In the genomic region with DNA sequence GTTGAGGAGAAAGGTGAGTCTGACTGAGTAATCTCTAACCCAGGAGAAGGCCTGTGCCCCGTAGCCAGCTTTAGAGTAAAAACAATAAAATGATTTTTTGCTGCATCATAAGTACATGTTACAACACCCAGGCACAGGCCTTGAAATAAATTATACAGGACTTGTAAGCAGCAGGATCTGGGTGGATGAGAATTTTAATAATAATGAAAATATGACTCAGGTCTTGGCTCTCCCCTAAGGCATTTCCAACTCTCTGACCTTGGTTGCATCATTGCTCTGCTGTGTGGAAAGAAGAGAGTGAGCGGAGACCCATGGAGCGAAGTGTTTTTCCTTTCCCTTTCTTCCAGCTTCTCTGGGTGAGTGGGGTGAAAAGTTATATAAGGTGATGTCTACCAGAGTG, we compare ENCODE assay signal across 13 cellular contexts. TPM values are rescaled to one million over a fixed set of nuclear protein-coding genes. Genes with fewer than 3 reads are reported as not detected.
DNase-seq lines count a peak whose midpoint lies in the region; ATAC-seq and TF ChIP-seq lines count a peak whose summit lies in the region.
"Had no signal": no experiment of that assay in that cellular context is flagged by ENCODE, and none has a peak within 500 bp of the region (broad histone marks: within the 10 kb centered on the region; RNA-seq: fewer than 3 reads in every experiment).

No MANE protein-coding gene starts in this region.

- peak; percentile 67 to 85 for ATAC-seq in upper lobe of left lung (ENCODE audit: low FRiP score in 2 of 2)
- no peak for ATAC-seq in GM21390 (IDR thresholded peaks at IDR 0.05; ENCODE audit: unreplicated experiment)

- no peak overlapping the region for H2AFZ ChIP-seq in hepatocyte

- H3K9me2 ChIP-seq in hepatocyte (replicated peaks; ENCODE audit: insufficient read depth), result no peaks in the 10 kb centered on the region

- no peaks in the 10 kb centered on the region for H3K79me2 ChIP-seq in hepatocyte

- H3K27ac Mint-ChIP-seq in activated CD4-positive, alpha-beta memory T cell treated with anti-CD3 and anti-CD28 coated beads for 36 hours, result peak overlapping the region; percentile 30
- no peak overlapping the region for H3K27ac Mint-ChIP-seq in activated CD4-positive, alpha-beta memory T cell treated with anti-CD3 and anti-CD28 coated beads, Interleukin-2, amount 10 ng/mL, durations not matched to agents 7 days and 5 days
- H3K27ac Mint-ChIP-seq: type B pancreatic cell had no signal

- peaks cover 19% of the 10 kb centered on the region for H3K4me1 Mint-ChIP-seq in activated CD4-positive, alpha-beta memory T cell treated with anti-CD3 and anti-CD28 coated beads for 36 hours (ENCODE audit: low read depth)
- peaks cover 18% of the 10 kb centered on the region for H3K4me1 Mint-ChIP-seq in activated CD4-positive, alpha-beta memory T cell treated with anti-CD3 and anti-CD28 coated beads, Interleukin-2, amount 10 ng/mL, durations not matched to agents 7 days and 5 days

- H3K36me3 ChIP-seq in brain microvascular endothelial cell (replicated peaks), result no peaks in the 10 kb centered on the region
- H3K36me3 ChIP-seq in hepatocyte (replicated peaks; ENCODE audit: insufficient read depth, low read depth), result no peaks in the 10 kb centered on the region
- H3K36me3 ChIP-seq in upper lobe of left lung, result no peaks in the 10 kb centered on the region
- H3K36me3 ChIP-seq: BE2C had no signal

- CTCF ChIA-PET in activated CD4-positive, alpha-beta memory T cell treated with anti-CD3 and anti-CD28 coated beads for 36 hours (lab: Charles Lee), result no interaction called here
- CTCF ChIA-PET in activated CD4-positive, alpha-beta memory T cell treated with anti-CD3 and anti-CD28 coated beads, Interleukin-2, amount 10 ng/mL, durations not matched to agents 7 days and 5 days (lab: Charles Lee), result interaction anchor here (0.6 to 0.9 kb wide), 2 partner anchors 27 to 503 kb away, joined by 3 read pairs; no protein-coding TSS in a partner anchor

- no peak for DNase-seq in activated CD4-positive, alpha-beta memory T cell treated with anti-CD3 and anti-CD28 coated beads for 36 hours
- DNase-seq in activated CD4-positive, alpha-beta memory T cell treated with anti-CD3 and anti-CD28 coated beads, Interleukin-2, amount 10 ng/mL, durations not matched to agents 7 days and 5 days, result no peak
- DNase-seq in brain microvascular endothelial cell (peak; percentile 83), hepatocyte (ENCODE audit: low spot score) (peak; percentile 20), upper lobe of left lung (no peak), NOMO-1 treated with dmso at 0.1 percent for 144 hours (lab: John Stamatoyannopoulos, UW; ENCODE audit: unreplicated experiment) (no peak), NCI-H446 (lab: John Stamatoyannopoulos, UW) (no peak)
- DNase-seq: BE2C; dorsolateral prefrontal cortex; NCI-H2029 treated with DMSO at 0.1 percent for 48 hours; stimulated activated CD4-positive, alpha-beta T cell treated with anti-CD3 and anti-CD28 coated beads, Interleukin-1b, Interleukin-23, amount 100 ng/mL, for 48 hours had no signal

- TF ChIP-seq CTCF in brain microvascular endothelial cell (IDR thresholded peaks at IDR 0.05; ENCODE audit: low read depth, low read length, missing control alignments) (no peak), hepatocyte (IDR thresholded peaks at IDR 0.05; ENCODE audit: poor library complexity) (no peak), upper lobe of left lung (IDR thresholded peaks at IDR 0.05) (no peak)

- TF ChIP-seq EP300 in upper lobe of left lung (IDR thresholded peaks at IDR 0.05), result no peak

- H4K20me1 ChIP-seq in hepatocyte (ENCODE audit: insufficient read depth, poor library complexity, severe bottlenecking), result no peaks in the 10 kb centered on the region

- no peak for TF ChIP-seq POLR2A in upper lobe of left lung (IDR thresholded peaks at IDR 0.05)

- H3K4me2 ChIP-seq in hepatocyte, result no peak overlapping the region

- in situ Hi-C loops in brain microvascular endothelial cell (cut with HindIII; ENCODE audit: low pct_ligation_motif_present, low sequenced_read_pairs), result no loop called here

- H3K4me1 ChIP-seq in hepatocyte (ENCODE audit: insufficient read depth), result no peaks in the 10 kb centered on the region
- H3K4me1 ChIP-seq in upper lobe of left lung, result peaks cover 5 to 10% (median 8%) of the 10 kb centered on the region in 4 donors
- H3K4me1 ChIP-seq: BE2C had no signal

- POLR2A ChIA-PET in activated CD4-positive, alpha-beta memory T cell treated with anti-CD3 and anti-CD28 coated beads for 36 hours (lab: Charles Lee), result no interaction called here
- POLR2A ChIA-PET in activated CD4-positive, alpha-beta memory T cell treated with anti-CD3 and anti-CD28 coated beads, Interleukin-2, amount 10 ng/mL, durations not matched to agents 7 days and 5 days (lab: Charles Lee), result no interaction called here

- H3K9me3 ChIP-seq in hepatocyte (ENCODE audit: low read depth) (no peaks in the 10 kb centered on the region), upper lobe of left lung (no peaks in the 10 kb centered on the region)
- H3K9me3 ChIP-seq: BE2C had no signal

- H3K27me3 ChIP-seq in brain microvascular endothelial cell (replicated peaks) (no peaks in the 10 kb centered on the region), hepatocyte (no peaks in the 10 kb centered on the region), upper lobe of left lung (no peaks in the 10 kb centered on the region)
- H3K27me3 ChIP-seq: BE2C, dorsolateral prefrontal cortex had no signal

- no peaks in the 10 kb centered on the region for H3K36me3 Mint-ChIP-seq in activated CD4-positive, alpha-beta memory T cell treated with anti-CD3 and anti-CD28 coated beads for 36 hours
- H3K36me3 Mint-ChIP-seq in activated CD4-positive, alpha-beta memory T cell treated with anti-CD3 and anti-CD28 coated beads, Interleukin-2, amount 10 ng/mL, durations not matched to agents 7 days and 5 days (ENCODE audit: low read depth), result no peaks in the 10 kb centered on the region
- H3K36me3 Mint-ChIP-seq: type B pancreatic cell had no signal

- no peaks in the 10 kb centered on the region for H3K27me3 Mint-ChIP-seq in activated CD4-positive, alpha-beta memory T cell treated with anti-CD3 and anti-CD28 coated beads for 36 hours
- H3K27me3 Mint-ChIP-seq in activated CD4-positive, alpha-beta memory T cell treated with anti-CD3 and anti-CD28 coated beads, Interleukin-2, amount 10 ng/mL, durations not matched to agents 7 days and 5 days, result no peaks in the 10 kb centered on the region
- H3K27me3 Mint-ChIP-seq: type B pancreatic cell had no signal

- H3K4me3 ChIP-seq in brain microvascular endothelial cell (ENCODE audit: low read depth, low read length), result no peak overlapping the region
- no peak overlapping the region for H3K4me3 ChIP-seq in hepatocyte
- no peak overlapping the region for H3K4me3 ChIP-seq in upper lobe of left lung
- H3K4me3 ChIP-seq: dorsolateral prefrontal cortex had no signal

- H3K9me3 Mint-ChIP-seq in activated CD4-positive, alpha-beta memory T cell treated with anti-CD3 and anti-CD28 coated beads for 36 hours, result no peaks in the 10 kb centered on the region
- no peaks in the 10 kb centered on the region for H3K9me3 Mint-ChIP-seq in activated CD4-positive, alpha-beta memory T cell treated with anti-CD3 and anti-CD28 coated beads, Interleukin-2, amount 10 ng/mL, durations not matched to agents 7 days and 5 days
- H3K9me3 Mint-ChIP-seq: type B pancreatic cell had no signal

- 93% methylated on average over 3 of the region's 3 CpGs for WGBS in hepatocyte (ENCODE audit: low lambda C conversion rate, missing lambda C conversion rate)
- whole genome bisulfite sequencing in upper lobe of left lung, 2 donors, result 70 to 72% methylated on average over 3 of the region's 3 CpGs

- H3K4me3 Mint-ChIP-seq in activated CD4-positive, alpha-beta memory T cell treated with anti-CD3 and anti-CD28 coated beads for 36 hours, result no peak overlapping the region
- H3K4me3 Mint-ChIP-seq in activated CD4-positive, alpha-beta memory T cell treated with anti-CD3 and anti-CD28 coated beads, Interleukin-2, amount 10 ng/mL, durations not matched to agents 7 days and 5 days, result no peak overlapping the region
- H3K4me3 Mint-ChIP-seq: type B pancreatic cell had no signal

- H3K27ac ChIP-seq in brain microvascular endothelial cell (peak overlapping the region; percentile 84), hepatocyte (no peak overlapping the region), upper lobe of left lung (no peak overlapping the region)
- H3K27ac ChIP-seq: dorsolateral prefrontal cortex had no signal

- intact Hi-C loops in activated CD4-positive, alpha-beta memory T cell treated with anti-CD3 and anti-CD28 coated beads for 36 hours (cut with micrococcal nuclease), result no loop called here

RNA-seq across cellular contexts. Expression of a gene that starts 44.6 kb away (rescaled TPM):
- 1 to 10 TPM; 1.4 to 1.5 TPM for total RNA-seq in activated CD4-positive, alpha-beta memory T cell treated with anti-CD3 and anti-CD28 coated beads for 36 hours
- 1 to 10 TPM; 4.6 to 5.6 TPM for total RNA-seq in activated CD4-positive, alpha-beta memory T cell treated with anti-CD3 and anti-CD28 coated beads, Interleukin-2, amount 10 ng/mL, durations not matched to agents 7 days and 5 days
- total RNA-seq in hepatocyte (not detected in 2 replicates), upper lobe of left lung (1 to 10 TPM in 3 of 6 donors, under 1 TPM in 3; 0.44 to 2.1 (median 1.1) TPM)
- 0.39 TPM in 1 of 2 replicates, not detected in the other for polyA plus RNA-seq in hepatocyte

Comparison
In these comparisons a context has a peak if more than half of its experiments do, and no peak if none do; other contexts are left out.
1. DNase-seq: peak in brain microvascular endothelial cell (single experiment) and hepatocyte (single experiment); none in activated CD4-positive, alpha-beta memory T cell treated with anti-CD3 and anti-CD28 coated beads for 36 hours (single experiment), activated CD4-positive, alpha-beta memory T cell treated with anti-CD3 and anti-CD28 coated beads, Interleukin-2, amount 10 ng/mL, durations not matched to agents 7 days and 5 days (single experiment), upper lobe of left lung (0 of 2), NOMO-1 treated with dmso at 0.1 percent for 144 hours (single experiment) and NCI-H446 (0 of 2).